In the genomic region with DNA sequence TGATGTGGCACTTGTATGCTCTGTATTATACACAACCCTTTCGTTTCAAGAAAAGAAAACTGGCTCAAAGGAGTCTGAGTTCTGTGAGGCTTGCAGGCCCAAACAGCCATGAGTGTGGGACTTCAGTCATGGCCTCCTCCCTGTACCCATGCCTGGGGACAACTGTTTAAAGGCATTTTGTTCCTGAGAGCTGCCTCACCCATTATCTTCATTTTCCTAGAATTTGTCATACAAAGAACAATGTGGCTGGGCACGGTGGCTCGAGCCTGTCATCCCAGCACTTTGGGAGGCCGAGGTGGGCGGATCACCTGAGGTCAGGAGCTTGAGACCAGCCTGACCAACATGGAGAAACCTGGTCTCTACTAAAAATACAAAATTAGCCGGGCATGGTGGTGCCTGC, we compare ENCODE assay signal across 11 cellular contexts. TPM values are rescaled to one million over a fixed set of nuclear protein-coding genes. Genes with fewer than 3 reads are reported as not detected.
DNase-seq lines count a peak whose midpoint lies in the region; ATAC-seq and TF ChIP-seq lines count a peak whose summit lies in the region.
"Not testable (repeated sequence)": the region's sequence is repeated elsewhere in the genome, so short reads cannot be mapped to it uniquely, and the experiment has no call there.
"Had no signal": no experiment of that assay in that cellular context is flagged by ENCODE, and none has a peak within 500 bp of the region (broad histone marks: within the 10 kb centered on the region; RNA-seq: fewer than 3 reads in every experiment).

No MANE protein-coding gene starts in this region.

- H3K36me3 Mint-ChIP-seq in chondrocyte (ENCODE audit: low read depth) = not testable (repeated sequence)

- not testable (repeated sequence) for H4K12ac ChIP-seq in trophoblast cell (ENCODE audit: low read depth, low read length)

- TF ChIP-seq CTCF in OCI-LY3 (IDR thresholded peaks at IDR 0.05; ENCODE audit: low read depth, low read length); chondrocyte (IDR thresholded peaks at IDR 0.05); lower lobe of right lung (IDR thresholded peaks at IDR 0.05): not testable (repeated sequence)

- H4K91ac ChIP-seq in trophoblast cell (ENCODE audit: low read depth, low read length) = not testable (repeated sequence)

- H3K79me1 ChIP-seq in trophoblast cell (ENCODE audit: low read length) = not testable (repeated sequence)

- H3K36me3 ChIP-seq in OCI-LY3 (replicated peaks; ENCODE audit: low read depth, low read length); lower lobe of right lung; trophoblast cell (ENCODE audit: control insufficient read depth in 1 of 2, insufficient read depth in 2 of 2, low read length in 2 of 2): not testable (repeated sequence)

- H3K4me2 ChIP-seq in OCI-LY3 (ENCODE audit: low read length); trophoblast cell (ENCODE audit: low read length): not testable (repeated sequence)

- not testable (repeated sequence) for H4K20me1 ChIP-seq in OCI-LY3 (ENCODE audit: insufficient read depth, low read length)

- H3K9ac ChIP-seq in OCI-LY3 (ENCODE audit: low read length); trophoblast cell (ENCODE audit: low read length): not testable (repeated sequence)

- peak overlapping the region; percentile 27 for H3K27ac Mint-ChIP-seq in chondrocyte (ENCODE audit: unreplicated experiment)

- H3K4ac ChIP-seq in trophoblast cell (ENCODE audit: low read depth, low read length) = not testable (repeated sequence)

- H3K27me3 ChIP-seq in OCI-LY3 (ENCODE audit: low read depth, low read length) = peaks cover 11% of the 10 kb centered on the region; the same call in 1 of the 2 replicates
- not testable (repeated sequence) for H3K27me3 ChIP-seq in lower lobe of right lung (ENCODE audit: low read depth); trophoblast cell (ENCODE audit: insufficient read depth, low read length)

- H2AK5ac ChIP-seq in trophoblast cell (ENCODE audit: low read length) = not testable (repeated sequence)

- ATAC-seq in lower lobe of right lung = not testable (repeated sequence)

- not testable (repeated sequence) for H4K8ac ChIP-seq in trophoblast cell (ENCODE audit: low read depth, low read length)

- no CpG with 5 or more reads among the region's 6 CpGs for WGBS in trophoblast cell (ENCODE audit: extremely low coverage, insufficient coverage, insufficient read length)

- H3K4me3 ChIP-seq in OCI-LY3 (ENCODE audit: low read length); lower lobe of right lung; trophoblast cell (ENCODE audit: low read depth, low read length): not testable (repeated sequence)

- intact Hi-C loops in lower lobe of right lung (cut with DNase I) = not testable (repeated sequence)

- not testable (repeated sequence) for H3K23ac ChIP-seq in trophoblast cell (ENCODE audit: low read length)

- not testable (repeated sequence) for H3K9me3 Mint-ChIP-seq in chondrocyte (ENCODE audit: low read depth)

- not testable (repeated sequence) for H3K4me3 Mint-ChIP-seq in chondrocyte (ENCODE audit: unreplicated experiment)

- H3K27ac ChIP-seq in OCI-LY3 (ENCODE audit: low read length); lower lobe of right lung; trophoblast cell (ENCODE audit: low read depth, low read length): not testable (repeated sequence)

- not testable (repeated sequence) for H2BK5ac ChIP-seq in trophoblast cell (ENCODE audit: low read depth, low read length, poor library complexity)

- not testable (repeated sequence) for H3K79me2 ChIP-seq in OCI-LY3 (ENCODE audit: low read length); trophoblast cell (ENCODE audit: control insufficient read depth, insufficient read depth, low read length, poor library complexity)

- H3K14ac ChIP-seq in trophoblast cell (ENCODE audit: low read length) = not testable (repeated sequence)

- not testable (repeated sequence) for H3K18ac ChIP-seq in trophoblast cell (ENCODE audit: low read length)

- not testable (repeated sequence) for H3K9me3 ChIP-seq in OCI-LY3 (ENCODE audit: insufficient read depth, low read length); lower lobe of right lung; trophoblast cell (ENCODE audit: insufficient read depth, low read depth, low read length)

- H2BK12ac ChIP-seq in trophoblast cell (ENCODE audit: low read length) = not testable (repeated sequence)

- 0 out of 2 replicates have a peak overlapping the region, but pooled peaks have one; percentile 89 for H2AFZ ChIP-seq in OCI-LY3 (ENCODE audit: low read depth, low read length)
- not testable (repeated sequence) for H2AFZ ChIP-seq in trophoblast cell (ENCODE audit: insufficient read depth, low read length, poor library complexity)

- not testable (repeated sequence) for H2BK120ac ChIP-seq in trophoblast cell (ENCODE audit: insufficient read depth, low read length, poor library complexity)

- peaks cover 19% of the 10 kb centered on the region for H3K27me3 Mint-ChIP-seq in chondrocyte (ENCODE audit: low read depth)

- not testable (repeated sequence) for DNase-seq in chondrocyte (ENCODE audit: low spot score)
- DNase-seq in islet precursor cell (peak; percentile 40), lower lobe of right lung (peak; percentile 13), trophoblast cell (peak; percentile 74 to 84)

- not testable (repeated sequence) for H3K4me1 Mint-ChIP-seq in chondrocyte (ENCODE audit: low read depth)

- not testable (repeated sequence) for H3K4me1 ChIP-seq in OCI-LY3 (ENCODE audit: low read length); lower lobe of right lung
- peaks cover 8 to 15% of the 10 kb centered on the region in 2 experiments for H3K4me1 ChIP-seq in trophoblast cell (ENCODE audit: control insufficient read depth in 1 of 2, insufficient read depth in 2 of 2, low read length in 2 of 2)

RNA-seq across cellular contexts. Expression of a gene that starts 23.6 kb away (rescaled TPM):
- total RNA-seq in chondrocyte = 0.31 to 0.50 TPM (median 0.31 TPM) in 3 replicates
- total RNA-seq in lower lobe of right lung = not detected
- 0.40 TPM in 2 replicates for polyA plus RNA-seq in trophoblast cell (2013)
- total RNA-seq: A673; CD4-positive, alpha-beta memory T cell; CD4-positive, CD25-positive, alpha-beta regulatory T cell; CD8-positive, alpha-beta memory T cell; GM12878 had no signal
- polyA plus RNA-seq: CD14-positive monocyte; CD4-positive, alpha-beta memory T cell; CD8-positive, alpha-beta memory T cell had no signal
